1 cellular context compared by ENCODE assay signal in genomic region chr11:118084656-118085055, GRCh38.
TF ChIP-seq lines count a peak whose summit lies in the region.

No MANE protein-coding gene starts in this region.

TF ChIP-seq in HepG2, 621 proteins besides CTCF, POLR2A, EP300 and RAD21:
- TF ChIP-seq, protein P1, sequence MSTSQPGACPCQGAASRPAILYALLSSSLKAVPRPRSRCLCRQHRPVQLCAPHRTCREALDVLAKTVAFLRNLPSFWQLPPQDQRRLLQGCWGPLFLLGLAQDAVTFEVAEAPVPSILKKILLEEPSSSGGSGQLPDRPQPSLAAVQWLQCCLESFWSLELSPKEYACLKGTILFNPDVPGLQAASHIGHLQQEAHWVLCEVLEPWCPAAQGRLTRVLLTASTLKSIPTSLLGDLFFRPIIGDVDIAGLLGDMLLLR (CRISPR knock-in tag; IDR thresholded peaks at IDR 0.05), result no peak
- TF ChIP-seq TAF15 (IDR thresholded peaks at IDR 0.05; ENCODE audit: low read depth, low read length, poor library complexity, severe bottlenecking) (no peak), ZNF629 (CRISPR knock-in tag; conservative IDR thresholded peaks at IDR 0.05) (peak; percentile 86), CHD4 (IDR thresholded peaks at IDR 0.05; ENCODE audit: borderline replicate concordance, low read length) (peak; percentile 61; the same call in 1 of the 2 replicates), ZMYM3 (CRISPR knock-in tag; IDR thresholded peaks at IDR 0.05) (peak; percentile 21; the same call in 1 of the 2 replicates)
